8 cellular contexts compared by ENCODE assay signal in the genomic region with DNA sequence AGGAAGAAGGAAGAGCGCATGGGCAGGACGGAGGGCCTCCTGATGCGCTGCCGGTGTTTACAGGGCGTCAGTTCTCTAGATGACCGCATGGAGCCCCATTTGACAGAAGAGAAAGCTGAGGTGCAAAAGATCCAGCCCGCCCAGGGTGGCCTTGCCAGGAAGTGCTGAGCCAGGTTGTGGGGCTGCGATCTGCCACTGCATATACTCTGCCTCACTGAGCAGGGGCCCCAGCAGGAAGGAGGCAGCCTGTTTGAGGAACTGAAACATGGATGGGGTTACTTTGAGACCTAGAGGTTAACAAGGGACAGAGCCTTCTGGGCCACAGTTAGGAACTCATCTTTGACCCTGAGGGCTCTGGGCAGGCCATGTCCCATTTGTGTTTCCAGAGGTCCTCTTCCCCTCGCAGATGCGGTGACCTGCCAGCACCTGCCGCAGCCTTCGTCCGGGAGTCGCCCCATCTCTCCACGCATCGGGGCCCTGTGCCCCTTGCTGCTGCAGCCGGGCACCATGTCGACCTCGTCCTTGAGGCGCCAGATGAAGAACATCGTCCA. TPM values are rescaled to one million over a fixed set of nuclear protein-coding genes. Genes with fewer than 3 reads are reported as not detected.
A peak's percentile ranks its signal among the peaks of the same experiment; 100 is the strongest.
DNase-seq lines count a peak whose midpoint lies in the region; ATAC-seq and TF ChIP-seq lines count a peak whose summit lies in the region.

No MANE protein-coding gene starts in this region.

- POLR2A ChIA-PET in CD8-positive, alpha-beta T cell (lab: Charles Lee): no interaction called here

- no peaks in the 10 kb centered on the region for H3K9me3 Mint-ChIP-seq in CD8-positive, alpha-beta T cell

- peaks cover 62% of the 10 kb centered on the region for H3K36me3 Mint-ChIP-seq in CD8-positive, alpha-beta T cell

- no peaks in the 10 kb centered on the region for H3K9me3 ChIP-seq in CD8-positive, alpha-beta T cell (ENCODE audit: low read length)
- H3K9me3 ChIP-seq in body of pancreas: no peaks in the 10 kb centered on the region
- no peaks in the 10 kb centered on the region for H3K9me3 ChIP-seq in sigmoid colon

- no peak overlapping the region for H3K4me3 Mint-ChIP-seq in CD8-positive, alpha-beta T cell

- no peak overlapping the region for H3K4me3 ChIP-seq in CD8-positive, alpha-beta T cell (ENCODE audit: low read depth, low read length)
- H3K4me3 ChIP-seq in body of pancreas (no peak overlapping the region), sigmoid colon (no peak overlapping the region)

- H3K27me3 ChIP-seq in CD8-positive, alpha-beta T cell (ENCODE audit: insufficient read depth, low read length): no peaks in the 10 kb centered on the region
- H3K27me3 ChIP-seq in body of pancreas (no peaks in the 10 kb centered on the region), sigmoid colon (no peaks in the 10 kb centered on the region)

- 80% methylated on average over 21 of the region's 21 CpGs for WGBS in body of pancreas, 2 donors
- WGBS in sigmoid colon, 2 donors: 72 to 85% methylated on average over 21 of the region's 21 CpGs

- TF ChIP-seq CTCF in CD8-positive, alpha-beta T cell (IDR thresholded peaks at IDR 0.05): no peak
- TF ChIP-seq CTCF in body of pancreas (IDR thresholded peaks at IDR 0.05) (no peak), sigmoid colon (IDR thresholded peaks at IDR 0.05) (no peak)

- H3K4me1 Mint-ChIP-seq in CD8-positive, alpha-beta T cell (ENCODE audit: low read depth): peaks cover 56% of the 10 kb centered on the region

- DNase-seq in CD8-positive, alpha-beta T cell: no peak
- DNase-seq in body of pancreas (peak in 1 of 4 donors; percentile 70), sigmoid colon (no peak), iPS-NIHi7 (ENCODE audit: extremely low spot score) (no peak), NCI-H82 treated with DMSO at 0.1 percent for 48 hours (lab: John Stamatoyannopoulos, UW; ENCODE audit: unreplicated experiment) (no peak), NCI-H82 (lab: John Stamatoyannopoulos, UW) (no peak)

- no peak for ATAC-seq in CD8-positive, alpha-beta T cell
- ATAC-seq in GM19351 (IDR thresholded peaks at IDR 0.05; ENCODE audit: unreplicated experiment) (peak; percentile 77), HG03342 (IDR thresholded peaks at IDR 0.05; ENCODE audit: unreplicated experiment) (peak; percentile 65), body of pancreas (no peak)

- TF ChIP-seq POLR2A in body of pancreas (IDR thresholded peaks at IDR 0.05) (no peak), sigmoid colon (IDR thresholded peaks at IDR 0.05) (no peak)

- H3K27ac ChIP-seq in CD8-positive, alpha-beta T cell (ENCODE audit: low read depth, low read length): no peak overlapping the region
- H3K27ac ChIP-seq in body of pancreas (peak overlapping the region; percentile 43 to 95 (median 86)), sigmoid colon (peak overlapping the region in 3 of 4 donors; percentile 3 to 18 (median 4))

- peaks cover 31% of the 10 kb centered on the region for H3K36me3 ChIP-seq in CD8-positive, alpha-beta T cell (ENCODE audit: insufficient read depth, low read length)
- peaks cover 0 to 9% of the 10 kb centered on the region in 2 donors for H3K36me3 ChIP-seq in body of pancreas (replicated peaks in 1 of 2; ENCODE audit: insufficient read depth in 1 of 2, low read depth in 2 of 2)
- peaks cover 4 to 50% (median 36%) of the 10 kb centered on the region in 4 donors for H3K36me3 ChIP-seq in sigmoid colon

- no peaks in the 10 kb centered on the region for H3K27me3 Mint-ChIP-seq in CD8-positive, alpha-beta T cell (ENCODE audit: low read depth)

- peaks cover 45% of the 10 kb centered on the region for H3K4me1 ChIP-seq in CD8-positive, alpha-beta T cell (ENCODE audit: insufficient read depth, low read length)
- peaks cover 83% of the 10 kb centered on the region for H3K4me1 ChIP-seq in body of pancreas
- H3K4me1 ChIP-seq in sigmoid colon: peaks cover 0 to 55% (median 42%) of the 10 kb centered on the region in 4 donors

- CTCF ChIA-PET in CD8-positive, alpha-beta T cell (lab: Charles Lee): no interaction called here

- no peak for TF ChIP-seq EP300 in sigmoid colon (IDR thresholded peaks at IDR 0.05)

- H3K27ac Mint-ChIP-seq in CD8-positive, alpha-beta T cell: peak overlapping the region; percentile 37

- intact Hi-C loops in CD8-positive, alpha-beta T cell (cut with DNase I, micrococcal nuclease): loop anchor here in 1 of 2 experiments (5.0 to 10.0 kb wide), 3 partner anchors 444 to 1233 kb away; a partner anchor contains a TSS
- intact Hi-C loops in body of pancreas (cut with DNase I): loop anchor here (10.0 kb wide), 1 partner anchor 1223 kb away; no protein-coding TSS in a partner anchor
- intact Hi-C loops in sigmoid colon (cut with DNase I): loop anchor here (10.0 kb wide), 1 partner anchor 613 kb away; a partner anchor contains a TSS

RNA-seq across cellular contexts. Expression of a gene that starts 3.2 kb away (rescaled TPM):
- 10 to 100 TPM; 41.1 to 45.2 TPM for total RNA-seq in CD8-positive, alpha-beta T cell
- total RNA-seq in body of pancreas: 10 to 100 TPM; 52.1 to 52.4 TPM
- total RNA-seq in sigmoid colon: 10 to 100 TPM; 22.8 to 54.3 (median 34.6) TPM
- 100 to 1,000 TPM; 137 to 162 (median 146) TPM for polyA plus RNA-seq in sigmoid colon

RNA-seq across cellular contexts. Expression of a gene that starts 23.4 kb away (rescaled TPM):
- total RNA-seq in CD8-positive, alpha-beta T cell: 100 to 1,000 TPM; 197 to 201 TPM
- total RNA-seq in body of pancreas: 100 to 1,000 TPM in 1 of 2 donors, 10 to 100 TPM in 1; 53.4 to 106 TPM
- 10 to 100 TPM; 52.1 to 79.7 (median 65.4) TPM for total RNA-seq in sigmoid colon
- 100 to 1,000 TPM in 1 of 3 donors, 10 to 100 TPM in 2; 81.7 to 162 (median 86.9) TPM for polyA plus RNA-seq in sigmoid colon

RNA-seq across cellular contexts. Expression of a gene that starts 30.2 kb away (rescaled TPM):
- 1 to 10 TPM; 1.3 to 2.6 TPM for total RNA-seq in CD8-positive, alpha-beta T cell
- total RNA-seq in body of pancreas (10 to 100 TPM in 1 of 2 donors, 1 to 10 TPM in 1; 5.9 to 15.0 TPM), sigmoid colon (10 to 100 TPM; 16.6 to 22.9 (median 20.2) TPM)
- polyA plus RNA-seq in sigmoid colon: 10 to 100 TPM in 2 of 3 donors, 1 to 10 TPM in 1; 5.5 to 10.8 (median 10.0) TPM

RNA-seq across cellular contexts. Expression of a gene that starts 34.7 kb away (rescaled TPM):
- 10 to 100 TPM; 25.6 to 25.7 TPM for total RNA-seq in CD8-positive, alpha-beta T cell
- total RNA-seq in body of pancreas: 10 to 100 TPM; 16.8 to 20.2 TPM
- 10 to 100 TPM; 18.2 to 43.2 (median 24.5) TPM for total RNA-seq in sigmoid colon
- polyA plus RNA-seq in sigmoid colon: 10 to 100 TPM; 17.1 to 24.4 (median 23.4) TPM

RNA-seq across cellular contexts. Expression of a gene that starts 37.4 kb away (rescaled TPM):
- 10 to 100 TPM; 30.1 to 32.0 TPM for total RNA-seq in CD8-positive, alpha-beta T cell
- 10 to 100 TPM; 29.7 to 36.1 TPM for total RNA-seq in body of pancreas
- 10 to 100 TPM; 23.5 to 45.5 (median 31.1) TPM for total RNA-seq in sigmoid colon
- 10 to 100 TPM; 10.4 to 27.9 (median 13.8) TPM for polyA plus RNA-seq in sigmoid colon

Comparison
In these comparisons a context has a peak if more than half of its experiments do, and no peak if none do; other contexts are left out.
1. ATAC-seq: peak in GM19351 (single experiment) and HG03342 (single experiment); none in CD8-positive, alpha-beta T cell (single experiment) and body of pancreas (single experiment).